In genomic region chr12:76763746-76764675, GRCh38 we compare ENCODE assay signal across 8 cellular contexts. TPM values are rescaled to one million over a fixed set of nuclear protein-coding genes. Genes with fewer than 3 reads are reported as not detected.
DNase-seq lines count a peak whose midpoint lies in the region; ATAC-seq and TF ChIP-seq lines count a peak whose summit lies in the region.

ZDHHC17 (plus strand) TSS chr12:76764115; CDS start chr12:76764237, 122 bp downstream.

- DNase-seq in NCI-H187 (lab: John Stamatoyannopoulos, UW) (peak; percentile 92 to 96), T-helper 17 cell (peak; percentile 92 to 94 (median 92)), amygdala (lab: John Stamatoyannopoulos, UW) (peak; percentile 46 to 100 (median 86)), left ventricle myocardium superior (peak; percentile 97), prostate gland (ENCODE audit: low spot score) (peak; percentile 89), ureter (ENCODE audit: low spot score) (peak; percentile 94)

- TF ChIP-seq CTCF in prostate gland (IDR thresholded peaks at IDR 0.05): peak in 1 of 4 experiments; percentile 5

- under 1% methylated on average over 47 of the region's 93 CpGs for WGBS in prostate gland

- H3K27ac Mint-ChIP-seq in T-helper 17 cell: peak within 1 kb of the TSS; percentile 94

- H3K27ac ChIP-seq in prostate gland: peak within 1 kb of the TSS; percentile 96

- peaks cover 28% of the 10 kb centered on the region for H3K4me1 Mint-ChIP-seq in T-helper 17 cell

- peak within 1 kb of the TSS; percentile 61 to 78 for H3K4me3 ChIP-seq in prostate gland

- peak within 1 kb of the TSS; percentile 95 for H3K4me3 Mint-ChIP-seq in T-helper 17 cell

- H3K36me3 Mint-ChIP-seq in T-helper 17 cell (ENCODE audit: low read depth): no peaks in the 10 kb centered on the region

- H3K27me3 Mint-ChIP-seq in T-helper 17 cell: no peaks in the 10 kb centered on the region

- intact Hi-C loops in left ventricle myocardium superior (cut with micrococcal nuclease): no loop called here
- intact Hi-C loops in prostate gland (cut with DNase I): no loop called here

- no peaks in the 10 kb centered on the region for H3K27me3 ChIP-seq in prostate gland (replicated peaks; ENCODE audit: insufficient read depth)

- H3K36me3 ChIP-seq in prostate gland: no peaks in the 10 kb centered on the region

- peak; percentile 78 for ATAC-seq in GM18499 (IDR thresholded peaks at IDR 0.05; ENCODE audit: insufficient read depth, unreplicated experiment)
- peak; percentile 92 for ATAC-seq in HG02943 (IDR thresholded peaks at IDR 0.05; ENCODE audit: low read depth, unreplicated experiment)
- peak; percentile 86 for ATAC-seq in T-helper 17 cell
- ATAC-seq in left ventricle myocardium superior: peak; percentile 96

- peak; percentile 60 for TF ChIP-seq POLR2A in prostate gland (IDR thresholded peaks at IDR 0.05)

- H3K9me3 ChIP-seq in T-helper 17 cell (ENCODE audit: control insufficient read depth, low read length, poor library complexity, severe bottlenecking) (no peaks in the 10 kb centered on the region), prostate gland (no peaks in the 10 kb centered on the region)

- H3K4me1 ChIP-seq in prostate gland (replicated peaks): no peaks in the 10 kb centered on the region

RNA-seq across cellular contexts. Expression of gene ZDHHC17, which starts in this region (rescaled TPM):
- 10 to 100 TPM; 40.7 to 48.0 TPM for total RNA-seq in T-helper 17 cell
- total RNA-seq in left ventricle myocardium superior: 22.2 TPM
- 10 to 100 TPM; 21.6 to 34.6 TPM for total RNA-seq in prostate gland
- 51.5 TPM for total RNA-seq in ureter

Comparison
In these comparisons a context has a peak if more than half of its experiments do, and no peak if none do; other contexts are left out.
1. Peak in every context shown above with its lines: DNase-seq, ATAC-seq, H3K4me3 ChIP-seq and H3K27ac ChIP-seq.